ENCODE assay signal across 9 cellular contexts in genomic region chr12:69415471-69416275, GRCh38. TPM values are rescaled to one million over a fixed set of nuclear protein-coding genes. Genes with fewer than 3 reads are reported as not detected.
DNase-seq lines count a peak whose midpoint lies in the region; ATAC-seq and TF ChIP-seq lines count a peak whose summit lies in the region.
"Had no signal": no experiment of that assay in that cellular context is flagged by ENCODE, and none has a peak within 500 bp of the region (broad histone marks: within the 10 kb centered on the region; RNA-seq: fewer than 3 reads in every experiment).

No MANE protein-coding gene starts in this region.

- TF ChIP-seq CTCF in 22Rv1 (IDR thresholded peaks at IDR 0.05) (peak; percentile 93), astrocyte of the cerebellum (IDR thresholded peaks at IDR 0.05; ENCODE audit: low read depth, low read length, missing control alignments) (peak; percentile 90)

- intact Hi-C loops in sciatic nerve (cut with DNase I), result no loop called here

- DNase-seq in ELR (ENCODE audit: low read depth) (peak; percentile 87), NAMALWA (ENCODE audit: low spot score) (peak; percentile 58), astrocyte of the cerebellum (ENCODE audit: low read depth) (peak; percentile 87), hippocampal formation (lab: John Stamatoyannopoulos, UW) (peak; percentile 32 to 52), sciatic nerve (ENCODE audit: low spot score) (peak; percentile 73)

- no peak overlapping the region for H3K4me3 ChIP-seq in astrocyte of the cerebellum (ENCODE audit: low read depth, low read length)

- peak overlapping the region; percentile 70 for H3K27ac ChIP-seq in 22Rv1

- ATAC-seq in sciatic nerve (peak; percentile 94), GM21390 (IDR thresholded peaks at IDR 0.05; ENCODE audit: unreplicated experiment) (no peak), HG03432 (IDR thresholded peaks at IDR 0.05; ENCODE audit: unreplicated experiment) (no peak)
- ATAC-seq: naive thymus-derived CD4-positive, alpha-beta T cell had no signal

- in situ Hi-C loops in astrocyte of the cerebellum (cut with HindIII; ENCODE audit: low sequenced_read_pairs), result no loop called here

RNA-seq across cellular contexts. Expression of gene FRS2, which starts 54.5 kb away (rescaled TPM):
- 58.0 TPM for total RNA-seq in sciatic nerve

RNA-seq across cellular contexts. Expression of gene YEATS4, which starts 56.1 kb away (rescaled TPM):
- total RNA-seq in sciatic nerve, result 17.5 TPM
